8 cellular contexts compared by ENCODE assay signal in the genomic region with DNA sequence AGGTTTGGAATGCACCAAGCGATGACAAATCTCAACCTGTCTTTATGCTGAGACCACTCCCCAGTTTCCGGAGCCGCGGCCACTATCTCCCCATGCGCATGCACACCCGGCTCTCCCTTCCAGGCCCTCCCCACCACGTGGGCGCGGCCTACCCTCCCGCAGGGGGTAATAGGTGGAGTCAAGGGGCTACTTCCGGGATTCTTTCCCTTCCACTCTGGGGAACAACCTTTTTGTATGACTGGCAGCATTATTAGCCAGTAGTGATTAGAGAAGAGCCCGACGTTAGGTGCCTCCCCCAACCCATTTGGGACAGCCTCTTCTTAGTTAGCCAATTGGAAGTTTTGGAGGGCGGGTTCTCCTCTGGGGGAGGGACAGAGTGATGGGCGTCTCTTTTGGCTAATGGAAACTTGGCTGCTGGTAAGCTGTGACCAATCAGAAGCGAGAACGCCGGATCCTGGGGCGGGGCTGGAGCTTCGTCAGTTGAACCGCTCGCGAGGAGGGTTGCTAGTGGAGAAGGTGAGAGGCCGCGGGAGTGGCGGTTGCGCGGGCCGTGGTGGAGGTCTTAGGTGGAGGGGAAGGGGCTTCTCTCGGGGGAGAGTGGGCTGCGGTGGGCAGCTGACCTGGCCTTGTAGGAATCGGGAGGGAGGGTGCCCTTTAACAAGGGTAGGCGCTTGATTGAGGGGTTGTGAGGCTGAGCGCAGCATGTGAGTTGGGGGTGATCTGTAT. TPM values are rescaled to one million over a fixed set of nuclear protein-coding genes. Genes with fewer than 3 reads are reported as not detected.
A peak's percentile ranks its signal among the peaks of the same experiment; 100 is the strongest.
DNase-seq lines count a peak whose midpoint lies in the region; ATAC-seq and TF ChIP-seq lines count a peak whose summit lies in the region.

A gene with protein sequence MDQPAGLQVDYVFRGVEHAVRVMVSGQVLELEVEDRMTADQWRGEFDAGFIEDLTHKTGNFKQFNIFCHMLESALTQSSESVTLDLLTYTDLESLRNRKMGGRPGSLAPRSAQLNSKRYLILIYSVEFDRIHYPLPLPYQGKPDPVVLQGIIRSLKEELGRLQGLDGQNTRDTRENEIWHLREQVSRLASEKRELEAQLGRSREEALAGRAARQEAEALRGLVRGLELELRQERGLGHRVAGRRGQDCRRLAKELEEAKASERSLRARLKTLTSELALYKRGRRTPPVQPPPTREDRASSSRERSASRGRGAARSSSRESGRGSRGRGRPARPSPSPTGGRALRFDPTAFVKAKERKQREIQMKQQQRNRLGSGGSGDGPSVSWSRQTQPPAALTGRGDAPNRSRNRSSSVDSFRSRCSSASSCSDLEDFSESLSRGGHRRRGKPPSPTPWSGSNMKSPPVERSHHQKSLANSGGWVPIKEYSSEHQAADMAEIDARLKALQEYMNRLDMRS (plus strand): TSS at position 479 of the 726 bp plus-strand sequence. CDS start 7,552 bp downstream, outside the sequence.

- H3K27ac Mint-ChIP-seq in activated naive CD4-positive, alpha-beta T cell treated with anti-CD3 and anti-CD28 coated beads, Interleukin-2, amount 10 ng/mL, durations not matched to agents 7 days and 5 days, result no peak within 1 kb of the TSS
- peak within 1 kb of the TSS; percentile 33 for H3K27ac Mint-ChIP-seq in glutamatergic neuron (ENCODE audit: unreplicated experiment)

- intact Hi-C loops in thyroid gland (cut with DNase I), result no loop called here

- 0% methylated on average over 34 of the region's 34 CpGs for WGBS in thyroid gland, 2 donors

- H3K27me3 ChIP-seq in GM06990 (replicated peaks; ENCODE audit: control insufficient read depth, insufficient read depth, low read length) (no peaks in the 10 kb centered on the region), osteoblast (ENCODE audit: insufficient read depth, low read length) (no peaks in the 10 kb centered on the region), thyroid gland (no peaks in the 10 kb centered on the region)

- TF ChIP-seq POLR2A in thyroid gland (IDR thresholded peaks at IDR 0.05), result peak in 1 of 2 donors; percentile 85

- H3K79me2 ChIP-seq in osteoblast (ENCODE audit: insufficient read depth, low read length), result peaks cover 19% of the 10 kb centered on the region

- H3K36me3 ChIP-seq in GM06990 (ENCODE audit: control insufficient read depth, insufficient read depth, low read length) (no peaks in the 10 kb centered on the region; the same call in 1 of the 2 replicates), SK-N-MC (ENCODE audit: insufficient read depth, low read length) (no peaks in the 10 kb centered on the region), osteoblast (ENCODE audit: insufficient read depth, low read length) (peaks cover 4% of the 10 kb centered on the region), thyroid gland (no peaks in the 10 kb centered on the region)

- no peaks in the 10 kb centered on the region for H3K9me3 Mint-ChIP-seq in activated naive CD4-positive, alpha-beta T cell treated with anti-CD3 and anti-CD28 coated beads, Interleukin-2, amount 10 ng/mL, durations not matched to agents 7 days and 5 days
- peaks cover 10% of the 10 kb centered on the region for H3K9me3 Mint-ChIP-seq in glutamatergic neuron (ENCODE audit: unreplicated experiment)

- H3K27me3 Mint-ChIP-seq in activated naive CD4-positive, alpha-beta T cell treated with anti-CD3 and anti-CD28 coated beads, Interleukin-2, amount 10 ng/mL, durations not matched to agents 7 days and 5 days, result peaks cover 23% of the 10 kb centered on the region
- peaks cover 6% of the 10 kb centered on the region for H3K27me3 Mint-ChIP-seq in glutamatergic neuron (ENCODE audit: unreplicated experiment)

- TF ChIP-seq CTCF in GM06990 (IDR thresholded peaks at IDR 0.05; ENCODE audit: insufficient read depth, low read length, poor library complexity, severe bottlenecking) (no peak), glutamatergic neuron (IDR thresholded peaks at IDR 0.05; ENCODE audit: partially characterized antibody, unreplicated experiment) (no peak), osteoblast (IDR thresholded peaks at IDR 0.05; ENCODE audit: extremely low read depth, low read depth, low read length) (no peak), thyroid gland (IDR thresholded peaks at IDR 0.05) (no peak)

- peak within 1 kb of the TSS; percentile 87 for H2AFZ ChIP-seq in osteoblast (ENCODE audit: low read length)

- CTCF ChIA-PET in activated naive CD4-positive, alpha-beta T cell treated with anti-CD3 and anti-CD28 coated beads, Interleukin-2, amount 10 ng/mL, durations not matched to agents 7 days and 5 days (lab: Charles Lee), result interaction anchor here (0.6 to 1.8 kb wide), 4 partner anchors 11 to 226 kb away, joined by 3 to 7 read pairs (median 3); a partner anchor contains a TSS

- peak; percentile 94 for ATAC-seq in HG02571 (IDR thresholded peaks at IDR 0.05; ENCODE audit: unreplicated experiment)

- peak within 1 kb of the TSS; percentile 82 for H3K4me2 ChIP-seq in osteoblast (ENCODE audit: insufficient read depth, low read length)

- H3K4me3 ChIP-seq in GM06990 (replicated peaks; ENCODE audit: low read depth, low read length), result peak within 1 kb of the TSS; percentile 68
- peak within 1 kb of the TSS; percentile 95 for H3K4me3 ChIP-seq in SK-N-MC
- peak within 1 kb of the TSS; percentile 83 for H3K4me3 ChIP-seq in osteoblast (ENCODE audit: insufficient read depth, low read length)
- peak within 1 kb of the TSS; percentile 16 to 64 (median 52) for H3K4me3 ChIP-seq in thyroid gland (replicated peaks in 1 of 3)

- DNase-seq in GM06990 (ENCODE audit: extremely low read depth, insufficient read length) (peak; percentile 91), NCI-H1048 (lab: John Stamatoyannopoulos, UW) (peak; percentile 95), SK-N-MC (ENCODE audit: low read depth, low spot score) (peak; percentile 100), glutamatergic neuron (peak; percentile 91), osteoblast (ENCODE audit: insufficient read length, low spot score, missing footprints) (peak; percentile 99), thyroid gland (peak; percentile 94 to 95)
- DNase-seq in activated naive CD4-positive, alpha-beta T cell treated with anti-CD3 and anti-CD28 coated beads, Interleukin-2, amount 10 ng/mL, durations not matched to agents 7 days and 5 days, result peak; percentile 97

- no peak within 1 kb of the TSS for H3K4me3 Mint-ChIP-seq in activated naive CD4-positive, alpha-beta T cell treated with anti-CD3 and anti-CD28 coated beads, Interleukin-2, amount 10 ng/mL, durations not matched to agents 7 days and 5 days
- H3K4me3 Mint-ChIP-seq in glutamatergic neuron (ENCODE audit: unreplicated experiment), result peak within 1 kb of the TSS; percentile 40

- peaks cover 21% of the 10 kb centered on the region for H3K4me1 Mint-ChIP-seq in activated naive CD4-positive, alpha-beta T cell treated with anti-CD3 and anti-CD28 coated beads, Interleukin-2, amount 10 ng/mL, durations not matched to agents 7 days and 5 days
- peaks cover 16% of the 10 kb centered on the region for H3K4me1 Mint-ChIP-seq in glutamatergic neuron (ENCODE audit: low read depth, unreplicated experiment)

- peak within 1 kb of the TSS; percentile 92 for H3K9ac ChIP-seq in SK-N-MC (ENCODE audit: insufficient read length)

- peaks cover 18% of the 10 kb centered on the region for H4K20me1 ChIP-seq in osteoblast (ENCODE audit: insufficient read depth, low read length)

- peaks cover 19% of the 10 kb centered on the region for H3K4me1 ChIP-seq in osteoblast (ENCODE audit: insufficient read depth, low read length)
- H3K4me1 ChIP-seq in thyroid gland, result peaks cover 6 to 18% of the 10 kb centered on the region in 2 donors

- H3K36me3 Mint-ChIP-seq in activated naive CD4-positive, alpha-beta T cell treated with anti-CD3 and anti-CD28 coated beads, Interleukin-2, amount 10 ng/mL, durations not matched to agents 7 days and 5 days, result no peaks in the 10 kb centered on the region
- H3K36me3 Mint-ChIP-seq in glutamatergic neuron (ENCODE audit: unreplicated experiment), result no peaks in the 10 kb centered on the region

- H3K27ac ChIP-seq in SK-N-MC (no peak within 1 kb of the TSS), osteoblast (ENCODE audit: low read depth, low read length) (peak within 1 kb of the TSS; percentile 72), thyroid gland (peak within 1 kb of the TSS in 2 of 3 donors; percentile 51 to 57)

- H3K9me3 ChIP-seq in SK-N-MC (ENCODE audit: low read depth, low read length) (no peaks in the 10 kb centered on the region), osteoblast (ENCODE audit: low read depth, low read length) (no peaks in the 10 kb centered on the region), thyroid gland (no peaks in the 10 kb centered on the region)

RNA-seq across cellular contexts. Expression of the gene that starts here (rescaled TPM):
- total RNA-seq in glutamatergic neuron (ENCODE audit: unreplicated experiment), result 33.5 TPM
- total RNA-seq in osteoblast, result 3.6 and 5.9 TPM in 2 replicates
- 10 to 100 TPM in 2 of 4 donors, 1 to 10 TPM in 2; 8.5 to 12.4 (median 9.8) TPM for total RNA-seq in thyroid gland
